Comparison of ENCODE assay signal across 23 cellular contexts in the genomic region with DNA sequence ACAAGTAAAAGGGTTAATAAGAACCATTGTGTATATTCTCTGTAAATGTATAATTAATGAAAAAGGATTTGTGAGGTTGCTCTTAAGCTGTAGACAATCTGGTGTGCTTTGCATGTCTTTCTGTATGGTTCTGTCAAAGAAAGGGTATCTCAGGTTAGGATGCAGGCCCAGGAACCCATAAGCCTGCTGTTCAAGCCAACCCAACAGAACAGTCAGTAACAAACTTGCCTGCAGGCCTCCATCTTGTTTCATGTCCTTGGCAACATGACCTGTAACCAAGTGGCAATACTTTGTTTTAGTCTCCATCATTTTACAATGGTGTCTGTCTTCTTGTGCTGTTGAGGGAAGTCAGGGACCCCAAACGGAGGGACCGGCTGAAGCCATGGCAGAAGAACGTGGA.
"Had no signal": no experiment of that assay in that cellular context is flagged by ENCODE, and none has a peak within 500 bp of the region (broad histone marks: within the 10 kb centered on the region; RNA-seq: fewer than 3 reads in every experiment).

No MANE protein-coding gene starts in this region.

- ATAC-seq: esophagus mucosa; heart left ventricle; left cardiac atrium; left ventricle myocardium superior; sciatic nerve; stimulated activated naive B cell treated with anti-CD40 and anti-IgM and Interleukin-4, amounts not matched to agents 10 μg/mL and 1 μg/mL and 100 μg/mL, for 72 hours; stimulated activated naive CD8-positive, alpha-beta T cell treated with anti-CD3 and anti-CD28 coated beads, Interleukin-15, amount 100 ng/mL, for 72 hours had no signal

- H3K27me3 Mint-ChIP-seq: stimulated activated naive B cell treated with anti-CD40 and anti-IgM and Interleukin-4, amounts not matched to agents 10 μg/mL and 1 μg/mL and 100 μg/mL, for 72 hours had no signal

- H3K9me3 ChIP-seq: testis, tibial nerve had no signal

- H3K4me3 Mint-ChIP-seq: naive B cell; nephron progenitor cell; stimulated activated naive B cell treated with anti-CD40 and anti-IgM and Interleukin-4, amounts not matched to agents 10 μg/mL and 1 μg/mL and 100 μg/mL, for 72 hours; stimulated activated naive CD8-positive, alpha-beta T cell treated with anti-CD3 and anti-CD28 coated beads, Interleukin-15, amount 100 ng/mL, for 72 hours had no signal

- H3K36me3 ChIP-seq: heart left ventricle, neutrophil, spleen, tibial nerve had no signal

- DNase-seq: cortex of kidney; effector memory CD4-positive, alpha-beta T cell; heart left ventricle; hippocampal formation; kidney; left cardiac atrium; left ventricle myocardium superior; mesenchymal stem cell; naive B cell; nephron progenitor cell; posterior cingulate gyrus; spleen; stimulated activated CD4-positive, alpha-beta T cell treated with anti-CD3 and anti-CD28 coated beads, Interleukin-15, amount 100 ng/mL, for 24 hours; stimulated activated CD4-positive, alpha-beta T cell treated with anti-CD3 and anti-CD28 coated beads, Interleukin-1b, Interleukin-23, amount 100 ng/mL, for 48 hours; stimulated activated CD4-positive, alpha-beta T cell treated with anti-CD3 and anti-CD28 coated beads, Interleukin-4, amount 100 ng/mL, for 24 hours; stimulated activated naive B cell treated with anti-CD40 and anti-IgM and Interleukin-4, amounts not matched to agents 10 μg/mL and 1 μg/mL and 100 μg/mL, for 72 hours; stimulated activated naive CD8-positive, alpha-beta T cell treated with anti-CD3 and anti-CD28 coated beads, Interleukin-15, amount 100 ng/mL, for 72 hours; testis had no signal

- H3K4me3 ChIP-seq: heart left ventricle, lung, spleen, testis, tibial nerve had no signal

- H3K27ac ChIP-seq: heart left ventricle, neutrophil, spleen, testis, tibial nerve had no signal

- H3K36me3 Mint-ChIP-seq: stimulated activated naive B cell treated with anti-CD40 and anti-IgM and Interleukin-4, amounts not matched to agents 10 μg/mL and 1 μg/mL and 100 μg/mL, for 72 hours had no signal

- H3K27me3 ChIP-seq: testis, tibial nerve had no signal

- H3K4me1 ChIP-seq: heart left ventricle, testis had no signal

- H3K27ac Mint-ChIP-seq: nephron progenitor cell; stimulated activated naive B cell treated with anti-CD40 and anti-IgM and Interleukin-4, amounts not matched to agents 10 μg/mL and 1 μg/mL and 100 μg/mL, for 72 hours; stimulated activated naive CD8-positive, alpha-beta T cell treated with anti-CD3 and anti-CD28 coated beads, Interleukin-15, amount 100 ng/mL, for 72 hours had no signal
